ENCODE assay signal across 8 cellular contexts in the genomic region with DNA sequence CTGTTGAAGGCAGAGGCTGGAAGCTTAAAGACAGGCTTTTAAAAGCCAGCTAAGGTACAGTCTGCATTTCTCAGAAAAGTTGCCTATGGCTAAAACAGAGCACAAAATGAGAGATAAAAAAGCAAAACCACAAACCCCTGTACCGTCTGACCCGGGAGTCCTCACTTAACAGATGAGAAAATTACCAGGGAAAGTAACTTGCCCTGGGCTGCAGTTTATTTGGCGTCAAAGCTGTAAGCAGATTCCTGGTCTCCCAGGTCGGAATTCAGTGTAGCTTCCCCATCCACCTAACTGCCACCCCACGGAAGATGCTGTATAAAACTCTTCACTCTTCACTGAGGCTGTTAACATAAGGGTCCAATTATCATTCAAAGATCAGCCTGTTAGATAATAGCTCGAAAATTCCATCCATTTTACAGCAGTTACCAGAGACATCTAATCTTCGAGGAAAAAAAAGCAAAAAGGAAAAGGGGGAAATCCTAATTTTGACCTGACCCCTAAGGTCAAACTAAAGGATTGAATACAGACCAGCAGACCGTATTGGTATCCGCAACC. TPM values are rescaled to one million over a fixed set of nuclear protein-coding genes. Genes with fewer than 3 reads are reported as not detected.
A peak's percentile ranks its signal among the peaks of the same experiment; 100 is the strongest.
DNase-seq lines count a peak whose midpoint lies in the region; ATAC-seq and TF ChIP-seq lines count a peak whose summit lies in the region.

No MANE protein-coding gene starts in this region.

- H3K4me1 ChIP-seq in HUES64 (ENCODE audit: insufficient read depth, low read length): peaks cover 19% of the 10 kb centered on the region
- H3K4me1 ChIP-seq in mammary epithelial cell (ENCODE audit: insufficient read depth, low read length): peaks cover 16% of the 10 kb centered on the region
- peaks cover 9 to 25% of the 10 kb centered on the region in 2 donors for H3K4me1 ChIP-seq in mucosa of rectum (ENCODE audit: control insufficient read depth in 2 of 2, insufficient read depth in 2 of 2, low read length in 2 of 2)

- H3K4me3 ChIP-seq in AG04450 (ENCODE audit: low read depth, low read length) (peak overlapping the region; percentile 82), HUES64 (ENCODE audit: low read length) (peak overlapping the region; percentile 75), mammary epithelial cell (replicated peaks in 1 of 3; ENCODE audit: insufficient read depth in 1 of 3, low read depth in 2 of 3, low read length in 3 of 3) (peak overlapping the region; percentile 82 to 97 (median 89)), mucosa of rectum (ENCODE audit: low read length in 2 of 2) (peak overlapping the region; percentile 76 to 81)

- POLR2A ChIA-PET in AG04450 (lab: Yijun Ruan, JAX): no interaction called here

- CTCF ChIA-PET in AG04450 (lab: Charles Lee) (no interaction called here), mammary epithelial cell (lab: Charles Lee; ENCODE audit: low non-redundant PET) (interaction anchor here (0.6 kb wide), 2 partner anchors 39 to 178 kb away, joined by 3 to 6 read pairs; no protein-coding TSS in a partner anchor)

- in situ Hi-C loops in mammary epithelial cell (cut with MboI; ENCODE audit: low sequenced_read_pairs in 2 of 2): no loop called here

- H3K27me3 ChIP-seq in AG04450 (ENCODE audit: control insufficient read depth, insufficient read depth, low read length) (no peaks in the 10 kb centered on the region), HUES64 (ENCODE audit: insufficient read depth, low read length) (peaks cover 6% of the 10 kb centered on the region), mammary epithelial cell (ENCODE audit: insufficient read depth, low read length) (no peaks in the 10 kb centered on the region), mucosa of rectum (ENCODE audit: control insufficient read depth in 2 of 2, insufficient read depth in 2 of 2, low read length in 2 of 2) (no peaks in the 10 kb centered on the region)

- intact Hi-C loops in mammary epithelial cell (cut with micrococcal nuclease): loop anchor here (1.0 to 5.0 kb wide), 4 partner anchors 42 to 179 kb away; partner anchors contain the start of gene NDUFA6

- BruUV-seq in mammary epithelial cell (replicated peaks; lab: Mats Ljungman, UMichigan): TSS peak; percentile 26

- no peak overlapping the region for H3K27ac ChIP-seq in AG04450 (ENCODE audit: low read depth, low read length)
- no peak overlapping the region for H3K27ac ChIP-seq in HUES64 (ENCODE audit: low read depth, low read length)
- peak overlapping the region; percentile 78 for H3K27ac ChIP-seq in mammary epithelial cell (ENCODE audit: insufficient read depth, low read depth, low read length)
- H3K27ac ChIP-seq in mucosa of rectum (ENCODE audit: low read depth in 2 of 2, low read length in 2 of 2): peak overlapping the region; percentile 89

- ATAC-seq in HG02678 (IDR thresholded peaks at IDR 0.05; ENCODE audit: unreplicated experiment): no peak

- dilution Hi-C loops in mammary epithelial cell (cut with HindIII; ENCODE audit: low sequenced_read_pairs): no loop called here

- H3K36me3 ChIP-seq in HUES64 (ENCODE audit: insufficient read depth, low read length): no peaks in the 10 kb centered on the region
- no peaks in the 10 kb centered on the region for H3K36me3 ChIP-seq in mammary epithelial cell (ENCODE audit: insufficient read depth, low read length)
- no peaks in the 10 kb centered on the region for H3K36me3 ChIP-seq in mucosa of rectum (ENCODE audit: control insufficient read depth in 2 of 2, insufficient read depth in 2 of 2, low read length in 2 of 2)

- H3K79me2 ChIP-seq in mammary epithelial cell (ENCODE audit: insufficient read depth, low read length): peaks cover 74% of the 10 kb centered on the region

- H3K9me3 ChIP-seq in AG04450 (ENCODE audit: control insufficient read depth, insufficient read depth, low read length) (peaks cover 4% of the 10 kb centered on the region; the same call in 1 of the 2 replicates), HUES64 (ENCODE audit: insufficient read depth, low read depth, low read length) (no peaks in the 10 kb centered on the region), mammary epithelial cell (replicated peaks; ENCODE audit: insufficient read depth, low read length) (no peaks in the 10 kb centered on the region), mucosa of rectum (ENCODE audit: control insufficient read depth in 2 of 2, low read length in 2 of 2) (no peaks in the 10 kb centered on the region)

- H3K9ac ChIP-seq in HUES64 (ENCODE audit: low read depth, low read length) (peak overlapping the region; percentile 89), mammary epithelial cell (ENCODE audit: insufficient read depth, low read length) (peak overlapping the region; percentile 82), mucosa of rectum (ENCODE audit: low read depth in 1 of 2, low read length in 2 of 2) (peak overlapping the region; percentile 80 to 81)

- TF ChIP-seq CTCF in AG04450 (IDR thresholded peaks at IDR 0.05; ENCODE audit: low read depth, low read length) (no peak), mammary epithelial cell (conservative IDR thresholded peaks at IDR 0.05 in 1 of 2, IDR thresholded peaks at IDR 0.05 in 1 of 2; ENCODE audit: extremely low read depth in 1 of 2, insufficient read depth in 1 of 2, low read depth in 1 of 2, low read length in 2 of 2) (no peak)

- peak overlapping the region; percentile 86 for H2AFZ ChIP-seq in mammary epithelial cell (ENCODE audit: low read depth, low read length)

- H4K20me1 ChIP-seq in mammary epithelial cell (ENCODE audit: insufficient read depth, low read length): peaks cover 3% of the 10 kb centered on the region

- peak overlapping the region; percentile 83 for H3K4me2 ChIP-seq in mammary epithelial cell (ENCODE audit: insufficient read depth, low read depth, low read length)

- WGBS in HUES64: 13% methylated on average over 9 of the region's 9 CpGs
- 2% methylated on average over 9 of the region's 9 CpGs for WGBS in mammary epithelial cell (ENCODE audit: low coverage, missing lambda C conversion rate)

- DNase-seq in AG04450 (ENCODE audit: low read depth, low spot score) (no peak), mammary epithelial cell (no peak), NCI-H510A treated with DMSO at 0.1 percent for 48 hours (lab: John Stamatoyannopoulos, UW) (no peak), putamen (ENCODE audit: low spot score) (no peak), NCI-H2171 treated with DMSO at 0.1 percent for 48 hours (lab: John Stamatoyannopoulos, UW) (no peak)

RNA-seq across cellular contexts. Expression of gene TCF20, which starts 1.5 kb away (rescaled TPM):
- 14.1 TPM in 2 replicates for polyA plus RNA-seq in AG04450 (2011; rRNA removed)
- polyA minus RNA-seq in AG04450 (2011; rRNA and poly(A)+ RNA removed): 45.0 and 45.7 TPM in 2 replicates
- 27.1 TPM for polyA plus RNA-seq in HUES64 (2013, experiment 1 of 2)
- 27.9 TPM for polyA plus RNA-seq in HUES64 (2013, experiment 2 of 2)
- 10 to 100 TPM; 49.2 to 62.5 TPM for total RNA-seq in mammary epithelial cell
- 26.0 TPM for polyA plus RNA-seq in mammary epithelial cell
- 64.9 TPM for polyA minus RNA-seq in mammary epithelial cell

Comparison
In these comparisons a context has a peak if more than half of its experiments do, and no peak if none do; other contexts are left out.
1. H3K27ac ChIP-seq: peak in mammary epithelial cell (single experiment) and mucosa of rectum (2 of 2); none in AG04450 (single experiment) and HUES64 (single experiment).
2. Peak in every context shown above with its lines, with median percentiles within 50 percentile points of each other: H3K4me3 ChIP-seq and H3K9ac ChIP-seq.